In genomic region chr21:36028127-36029069, GRCh38 we compare ENCODE assay signal across 7 cellular contexts. TPM values are rescaled to one million over a fixed set of nuclear protein-coding genes. Genes with fewer than 3 reads are reported as not detected.
A peak's percentile ranks its signal among the peaks of the same experiment; 100 is the strongest.
DNase-seq lines count a peak whose midpoint lies in the region; ATAC-seq and TF ChIP-seq lines count a peak whose summit lies in the region.

No MANE protein-coding gene starts in this region.

- in situ Hi-C loops in GM13976 (cut with MboI; ENCODE audit: low sequenced_read_pairs, unreplicated experiment): no loop called here

- TF ChIP-seq CTCF in GM13976 (IDR thresholded peaks at IDR 0.05; ENCODE audit: borderline replicate concordance, control extremely low read depth, extremely low read depth, insufficient read depth, missing control alignments): peak; percentile 94

- no peaks in the 10 kb centered on the region for H3K36me3 Mint-ChIP-seq in activated CD4-positive, alpha-beta memory T cell treated with anti-CD3 and anti-CD28 coated beads for 36 hours
- no peaks in the 10 kb centered on the region for H3K36me3 Mint-ChIP-seq in memory B cell

- intact Hi-C loops in activated CD4-positive, alpha-beta memory T cell treated with anti-CD3 and anti-CD28 coated beads for 36 hours (cut with micrococcal nuclease): loop anchor here (1.0 to 10.0 kb wide), 4 partner anchors 84 to 1336 kb away; no protein-coding TSS in a partner anchor

- H3K9me3 Mint-ChIP-seq in activated CD4-positive, alpha-beta memory T cell treated with anti-CD3 and anti-CD28 coated beads for 36 hours: no peaks in the 10 kb centered on the region
- no peaks in the 10 kb centered on the region for H3K9me3 Mint-ChIP-seq in memory B cell

- CTCF ChIA-PET in activated CD4-positive, alpha-beta memory T cell treated with anti-CD3 and anti-CD28 coated beads for 36 hours (lab: Charles Lee): interaction anchor here (0.6 to 3.8 kb wide), 25 partner anchors 9 to 1336 kb away, joined by 3 to 19 read pairs (median 3); partner anchors contain the start of gene SETD4

- peak; percentile 86 for DNase-seq in GM13976 (ENCODE audit: low spot score)
- DNase-seq in NCI-H774 (lab: John Stamatoyannopoulos, UW): peak; percentile 65
- peak; percentile 77 for DNase-seq in activated CD4-positive, alpha-beta memory T cell treated with anti-CD3 and anti-CD28 coated beads for 36 hours
- peak; percentile 50 for DNase-seq in effector CD4-positive, alpha-beta T cell
- DNase-seq in memory B cell (ENCODE audit: low spot score in 2 of 2): peak; percentile 64 to 68
- peak; percentile 32 to 48 for DNase-seq in stimulated activated CD8-positive, alpha-beta memory T cell treated with anti-CD3 and anti-CD28 coated beads, Interleukin-15, amount 100 ng/mL, for 48 hours (ENCODE audit: low read depth in 2 of 2)

- H3K4me3 Mint-ChIP-seq in activated CD4-positive, alpha-beta memory T cell treated with anti-CD3 and anti-CD28 coated beads for 36 hours: no peak overlapping the region
- H3K4me3 Mint-ChIP-seq in memory B cell: no peak overlapping the region

- H3K27me3 Mint-ChIP-seq in activated CD4-positive, alpha-beta memory T cell treated with anti-CD3 and anti-CD28 coated beads for 36 hours: no peaks in the 10 kb centered on the region
- H3K27me3 Mint-ChIP-seq in memory B cell: no peaks in the 10 kb centered on the region

- H3K27ac Mint-ChIP-seq in activated CD4-positive, alpha-beta memory T cell treated with anti-CD3 and anti-CD28 coated beads for 36 hours: no peak overlapping the region
- peak overlapping the region; percentile 8 for H3K27ac Mint-ChIP-seq in memory B cell

- H3K4me1 Mint-ChIP-seq in activated CD4-positive, alpha-beta memory T cell treated with anti-CD3 and anti-CD28 coated beads for 36 hours (ENCODE audit: low read depth): peaks cover 4% of the 10 kb centered on the region
- H3K4me1 Mint-ChIP-seq in memory B cell: peaks cover 4% of the 10 kb centered on the region

- POLR2A ChIA-PET in activated CD4-positive, alpha-beta memory T cell treated with anti-CD3 and anti-CD28 coated beads for 36 hours (lab: Charles Lee): no interaction called here

- ATAC-seq in HG03460 (IDR thresholded peaks at IDR 0.05; ENCODE audit: unreplicated experiment): peak; percentile 55
- ATAC-seq in memory B cell (ENCODE audit: low read depth): peak; percentile 82

RNA-seq across cellular contexts. Expression of gene SETD4, which starts 31.9 kb away (rescaled TPM):
- total RNA-seq in activated CD4-positive, alpha-beta memory T cell treated with anti-CD3 and anti-CD28 coated beads for 36 hours: 10 to 100 TPM; 13.5 to 18.9 TPM

RNA-seq across cellular contexts. Expression of gene CBR1, which starts 41.4 kb away (rescaled TPM):
- 10 to 100 TPM; 45.6 to 47.2 TPM for total RNA-seq in activated CD4-positive, alpha-beta memory T cell treated with anti-CD3 and anti-CD28 coated beads for 36 hours

Comparison
In these comparisons a context has a peak if more than half of its experiments do, and no peak if none do; other contexts are left out.
1. Peak in every context shown above with its lines: DNase-seq and ATAC-seq.